Comparison of ENCODE assay signal across 12 cellular contexts in the genomic region with DNA sequence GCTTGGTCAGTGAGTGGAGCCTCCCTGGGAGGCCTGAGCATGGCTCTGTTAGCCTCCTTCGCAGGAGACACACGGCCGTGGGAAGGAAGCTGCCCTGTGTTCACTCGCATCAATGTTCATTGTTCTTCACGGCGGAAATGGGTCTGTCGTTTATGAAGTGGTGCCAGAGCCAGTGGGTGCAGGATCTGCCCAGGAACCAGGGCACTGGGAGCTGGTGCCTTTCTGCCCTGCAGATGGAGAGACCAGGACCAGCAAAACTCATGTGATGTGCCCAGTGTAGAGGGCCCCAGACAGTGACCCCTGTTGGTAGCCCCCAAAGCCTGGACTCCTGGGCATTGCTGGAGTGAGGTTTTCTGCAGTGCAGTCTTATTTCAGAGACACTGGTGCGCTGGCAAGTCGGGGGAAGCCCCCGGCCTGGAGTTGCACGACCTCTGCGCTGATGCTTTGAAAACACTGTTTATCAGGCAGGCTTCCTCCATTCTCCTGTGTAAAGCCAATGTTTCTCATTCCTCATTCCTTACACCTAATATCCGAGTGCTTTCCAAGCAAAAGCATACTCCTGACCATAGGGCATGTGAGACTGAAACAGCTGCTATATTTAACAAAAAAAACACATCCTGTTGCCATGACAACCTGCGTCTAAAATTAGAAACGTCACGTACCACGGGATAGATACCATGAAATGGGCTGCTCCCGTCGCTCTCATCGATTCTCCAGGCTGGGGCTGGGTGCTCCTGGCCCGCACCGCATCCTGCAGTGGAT.
DNase-seq lines count a peak whose midpoint lies in the region; ATAC-seq and TF ChIP-seq lines count a peak whose summit lies in the region.
"Had no signal": no experiment of that assay in that cellular context is flagged by ENCODE, and none has a peak within 500 bp of the region (broad histone marks: within the 10 kb centered on the region; RNA-seq: fewer than 3 reads in every experiment).

No MANE protein-coding gene starts in this region.

- ATAC-seq in stimulated activated naive CD8-positive, alpha-beta T cell treated with anti-CD3 and anti-CD28 coated beads, Interleukin-15, amount 100 ng/mL, for 72 hours = peak; percentile 13
- ATAC-seq in stimulated activated naive CD8-positive, alpha-beta T cell treated with anti-CD3 and anti-CD28 coated beads, Interleukin-15, Interleukin-2, amounts not matched to agents 100 U/mL and 50 U/mL, for 24 hours = no peak
- peak; percentile 8 to 57 (median 54) for ATAC-seq in right lobe of liver
- peak; percentile 65 for ATAC-seq in aorta (ENCODE audit: low FRiP score)

- H3K27ac Mint-ChIP-seq in stimulated activated naive CD8-positive, alpha-beta T cell treated with anti-CD3 and anti-CD28 coated beads, Interleukin-15, amount 100 ng/mL, for 72 hours = peak overlapping the region; percentile 8 to 59

- no peak for TF ChIP-seq CTCF in cardiac fibroblast (IDR thresholded peaks at IDR 0.05; ENCODE audit: low read depth, low read length)
- no peak for TF ChIP-seq CTCF in right lobe of liver (IDR thresholded peaks at IDR 0.05)

- H3K36me3 ChIP-seq in right lobe of liver (no peaks in the 10 kb centered on the region), aorta (ENCODE audit: control insufficient read depth in 1 of 2, insufficient read depth in 2 of 2, low read length in 1 of 2) (no peaks in the 10 kb centered on the region)
- H3K36me3 ChIP-seq: breast epithelium, MG63, neutrophil had no signal

- H3K27ac ChIP-seq in right lobe of liver = no peak overlapping the region
- H3K27ac ChIP-seq in aorta (ENCODE audit: low read depth in 1 of 2, low read length in 2 of 2) = peak overlapping the region; percentile 58 to 95
- H3K27ac ChIP-seq: neutrophil had no signal

- H3K4me3 ChIP-seq in cardiac fibroblast (replicated peaks in 1 of 2; ENCODE audit: low read depth in 2 of 2, low read length in 2 of 2) (no peak overlapping the region), right lobe of liver (no peak overlapping the region), aorta (ENCODE audit: low read length in 2 of 2) (no peak overlapping the region)
- H3K4me3 ChIP-seq: breast epithelium, MG63 had no signal

- DNase-seq in stimulated activated naive CD8-positive, alpha-beta T cell treated with anti-CD3 and anti-CD28 coated beads, Interleukin-15, amount 100 ng/mL, for 72 hours = no peak
- DNase-seq in stimulated activated naive CD8-positive, alpha-beta T cell treated with anti-CD3 and anti-CD28 coated beads, Interleukin-15, Interleukin-2, amounts not matched to agents 100 U/mL and 50 U/mL, for 24 hours = no peak
- DNase-seq in cardiac fibroblast (ENCODE audit: low read depth in 2 of 2) (peak; percentile 5 to 38), right lobe of liver (peak in 1 of 3 donors; percentile 35), aorta (no peak), HCEC 1CT (no peak), NCI-H187 treated with DMSO at 0.1 percent for 48 hours (lab: John Stamatoyannopoulos, UW) (no peak), NCI-H226 (no peak)
- DNase-seq: activated T-cell treated with anti-CD3 and anti-CD28 coated beads, Interleukin-2, amount 50 U/mL, for 48 hours; MG63 had no signal

- no peak overlapping the region for H3K4me3 Mint-ChIP-seq in stimulated activated naive CD8-positive, alpha-beta T cell treated with anti-CD3 and anti-CD28 coated beads, Interleukin-15, amount 100 ng/mL, for 72 hours

- H3K4me1 ChIP-seq in right lobe of liver (no peaks in the 10 kb centered on the region), aorta (ENCODE audit: control insufficient read depth in 1 of 2, insufficient read depth in 2 of 2, low read length in 2 of 2) (no peaks in the 10 kb centered on the region)

- peaks cover 19% of the 10 kb centered on the region for H3K4me1 Mint-ChIP-seq in stimulated activated naive CD8-positive, alpha-beta T cell treated with anti-CD3 and anti-CD28 coated beads, Interleukin-15, amount 100 ng/mL, for 72 hours

- no peaks in the 10 kb centered on the region for H3K9me3 Mint-ChIP-seq in stimulated activated naive CD8-positive, alpha-beta T cell treated with anti-CD3 and anti-CD28 coated beads, Interleukin-15, amount 100 ng/mL, for 72 hours

- no peaks in the 10 kb centered on the region for H3K9me3 ChIP-seq in right lobe of liver
- H3K9me3 ChIP-seq in aorta (ENCODE audit: control insufficient read depth, low read length) = no peaks in the 10 kb centered on the region
- H3K9me3 ChIP-seq: neutrophil had no signal

- intact Hi-C loops in right lobe of liver (cut with DNase I) (no loop called here), aorta (cut with DNase I) (loop anchor here (1.0 to 5.0 kb wide), 4 partner anchors 56 to 126 kb away; no protein-coding TSS in a partner anchor)

- no peaks in the 10 kb centered on the region for H3K27me3 Mint-ChIP-seq in stimulated activated naive CD8-positive, alpha-beta T cell treated with anti-CD3 and anti-CD28 coated beads, Interleukin-15, amount 100 ng/mL, for 72 hours

- no peak for TF ChIP-seq POLR2A in right lobe of liver (IDR thresholded peaks at IDR 0.05)

- H3K27me3 ChIP-seq in right lobe of liver (no peaks in the 10 kb centered on the region), aorta (ENCODE audit: control insufficient read depth in 1 of 2, insufficient read depth in 2 of 2, low read length in 1 of 2) (no peaks in the 10 kb centered on the region)
- H3K27me3 ChIP-seq: breast epithelium, MG63 had no signal

- 20% methylated on average over 6 of the region's 22 CpGs for WGBS in right lobe of liver (ENCODE audit: insufficient coverage, low coverage, low lambda C conversion rate, missing lambda C conversion rate)
- WGBS in aorta, 2 donors = 10 to 15% methylated on average over 22 of the region's 22 CpGs

Comparison
In these comparisons a context has a peak if more than half of its experiments do, and no peak if none do; other contexts are left out.
1. DNase-seq: peak in cardiac fibroblast (2 of 2); none in stimulated activated naive CD8-positive, alpha-beta T cell treated with anti-CD3 and anti-CD28 coated beads, Interleukin-15, amount 100 ng/mL, for 72 hours (0 of 2), stimulated activated naive CD8-positive, alpha-beta T cell treated with anti-CD3 and anti-CD28 coated beads, Interleukin-15, Interleukin-2, amounts not matched to agents 100 U/mL and 50 U/mL, for 24 hours (single experiment), aorta (0 of 2), HCEC 1CT (single experiment), NCI-H187 treated with DMSO at 0.1 percent for 48 hours (single experiment) and NCI-H226 (single experiment).
2. H3K27ac ChIP-seq: peak in aorta (2 of 2); none in right lobe of liver (0 of 3).
3. intact Hi-C loops: an anchor here in aorta (1.0 to 5.0 kb wide); none called in right lobe of liver.